16 cellular contexts compared by ENCODE assay signal in genomic region chr5:36894950-36895349, GRCh38.
"Had no signal": no experiment of that assay in that cellular context is flagged by ENCODE, and none has a peak within 500 bp of the region (broad histone marks: within the 10 kb centered on the region; RNA-seq: fewer than 3 reads in every experiment).

No MANE protein-coding gene starts in this region.

- H3K27ac Mint-ChIP-seq: nephron had no signal

- ATAC-seq: gastrocnemius medialis, left lung, right cardiac atrium had no signal

- H3K4me3 Mint-ChIP-seq: activated T-helper 1 cell treated with anti-CD3 and anti-CD28 coated beads, Interleukin-12 subunit alpha, Interleukin-12 subunit beta, Interleukin-2, Interleukin-4 antibody, amounts not matched to agents 30 ng/mL and 10 ng/mL and 1 ng/mL, durations not matched to agents 14 hours and 24 hours and 36 hours; nephron had no signal

- DNase-seq: activated CD8-positive, alpha-beta memory T cell treated with anti-CD3 and anti-CD28 coated beads, Interleukin-2, amount 50 U/mL, for 48 hours; activated gamma-delta T cell; colonic mucosa; dorsolateral prefrontal cortex; gastrocnemius medialis; hippocampal formation; kidney glomerular epithelial cell; left lung; right cardiac atrium; stimulated activated CD4-positive, alpha-beta T cell treated with anti-CD3 and anti-CD28 coated beads, Interleukin-12 subunit alpha, Interleukin-12 subunit beta, amount 100 ng/mL, for 4 hours; stimulated activated CD4-positive, alpha-beta T cell treated with anti-CD3 and anti-CD28 coated beads, Interleukin-4, amount 100 ng/mL, for 4 hours; stomach; T-helper 2 cell; upper lobe of left lung had no signal
